Comparison of ENCODE assay signal across 17 cellular contexts in genomic region chr12:25864287-25864686, GRCh38.
A peak's percentile ranks its signal among the peaks of the same experiment; 100 is the strongest.
DNase-seq lines count a peak whose midpoint lies in the region; TF ChIP-seq lines count a peak whose summit lies in the region.
"Had no signal": no experiment of that assay in that cellular context is flagged by ENCODE, and none has a peak within 500 bp of the region (broad histone marks: within the 10 kb centered on the region; RNA-seq: fewer than 3 reads in every experiment).

No MANE protein-coding gene starts in this region.

- no peak overlapping the region for H3K4me3 ChIP-seq in BJ (ENCODE audit: low read depth, low read length)
- H3K4me3 ChIP-seq in HEK293 (ENCODE audit: low read depth, low read length) = no peak overlapping the region
- H3K4me3 ChIP-seq: SJCRH30 had no signal

- H3K4me1 ChIP-seq in HEK293 (ENCODE audit: control insufficient read depth, insufficient read depth, low read length) = no peaks in the 10 kb centered on the region

- no peaks in the 10 kb centered on the region for H3K9me3 ChIP-seq in HEK293 (ENCODE audit: control insufficient read depth, insufficient read depth, low read depth, low read length)

- DNase-seq in BJ (ENCODE audit: low read depth) (peak; percentile 9), amniotic epithelial cell (ENCODE audit: low read depth) (peak; percentile 39), renal cortical epithelial cell (ENCODE audit: low read depth) (peak; percentile 32), NCI-H510A treated with DMSO at 0.1 percent for 48 hours (lab: John Stamatoyannopoulos, UW) (no peak), glomerular visceral epithelial cell (ENCODE audit: extremely low spot score) (no peak), cerebellar cortex (ENCODE audit: low spot score) (no peak), NCI-H1092 treated with DMSO at 0.1 percent for 48 hours (lab: John Stamatoyannopoulos, UW) (no peak)
- DNase-seq: DMS 273 treated with DMSO at 0.1 percent for 48 hours, KG1, NCI-H146, NCI-H2081 treated with DMSO at 0.1 percent for 48 hours, NCI-H2227 treated with DMSO at 0.1 percent for 48 hours, OCI-M1, SJCRH30, T-helper 17 cell had no signal

- no peaks in the 10 kb centered on the region for H3K27me3 ChIP-seq in BJ (ENCODE audit: control insufficient read depth, insufficient read depth, low read length)
- H3K27me3 ChIP-seq: SJCRH30 had no signal

- H3K36me3 ChIP-seq in BJ (ENCODE audit: control insufficient read depth, insufficient read depth, low read length) (no peaks in the 10 kb centered on the region), HEK293 (ENCODE audit: control insufficient read depth in 2 of 2, insufficient read depth in 1 of 2, low read length in 2 of 2) (no peaks in the 10 kb centered on the region)
- H3K36me3 ChIP-seq: SJCRH30 had no signal

- CTCF ChIA-PET in BJ (lab: Yijun Ruan, JAX) (interaction anchor here (1.0 to 1.3 kb wide), 2 partner anchors 37 to 94 kb away, joined by 3 read pairs; partner anchors contain the start of gene RASSF8), HEK293 (lab: Yijun Ruan, JAX) (interaction anchor here (0.5 kb wide), 1 partner anchor 248 kb away, joined by 3 read pairs; no protein-coding TSS in a partner anchor)

- no peak overlapping the region for H3K27ac ChIP-seq in HEK293 (ENCODE audit: extremely low read depth, low read depth, low read length)
- H3K27ac ChIP-seq: C4-2B, SJCRH30 had no signal

- POLR2A ChIA-PET in BJ (lab: Charles Lee) = no interaction called here
- POLR2A ChIA-PET in HEK293 (lab: Yijun Ruan, JAX) = interaction anchor here (0.6 kb wide), 1 partner anchor 361 kb away, joined by 3 read pairs; no protein-coding TSS in a partner anchor

- TF ChIP-seq CTCF in BJ (IDR thresholded peaks at IDR 0.05; ENCODE audit: insufficient read depth, low read depth, low read length) (no peak), HEK293 (tag by site-specific recombination; IDR thresholded peaks at IDR 0.05) (no peak)

TF ChIP-seq in HEK293, 187 proteins besides CTCF, POLR2A, EP300 and RAD21 (continues in another document):
- TF ChIP-seq PRDM6 (tag by site-specific recombination; IDR thresholded peaks at IDR 0.05) = peak; percentile 87
- no peak for TF ChIP-seq ZNF701 (tag by site-specific recombination; IDR thresholded peaks at IDR 0.05)
- TF ChIP-seq ZNF18 (tag by site-specific recombination; IDR thresholded peaks at IDR 0.05) = 0 out of 2 replicates have a peak, but pooled peaks have one; percentile 23
- TF ChIP-seq HIC1 (tag by site-specific recombination; IDR thresholded peaks at IDR 0.05) = peak; percentile 86
- TF ChIP-seq ZNF335 (tag by site-specific recombination; conservative IDR thresholded peaks at IDR 0.05) = no peak
- no peak for TF ChIP-seq ZNF148 (tag by site-specific recombination; IDR thresholded peaks at IDR 0.05; ENCODE audit: borderline replicate concordance)
- TF ChIP-seq ZBTB10 (tag by site-specific recombination; IDR thresholded peaks at IDR 0.05) = no peak
- TF ChIP-seq OSR2 (tag by site-specific recombination; IDR thresholded peaks at IDR 0.05) = peak; percentile 67
- no peak for TF ChIP-seq GLI2 (tag by site-specific recombination; IDR thresholded peaks at IDR 0.05; ENCODE audit: borderline replicate concordance, low read depth)
- no peak for TF ChIP-seq ZNF501 (tag by site-specific recombination; IDR thresholded peaks at IDR 0.05)
- peak; percentile 25; the same call in 1 of the 2 replicates for TF ChIP-seq FEZF1 (tag by site-specific recombination; IDR thresholded peaks at IDR 0.05)
- no peak for TF ChIP-seq BCL11B (tag by site-specific recombination; IDR thresholded peaks at IDR 0.05; ENCODE audit: low read depth)
- TF ChIP-seq ZNF658 (tag by site-specific recombination; IDR thresholded peaks at IDR 0.05) = no peak

Comparison
In these comparisons a context has a peak if more than half of its experiments do, and no peak if none do; other contexts are left out.
1. DNase-seq: peak in BJ (single experiment), amniotic epithelial cell (single experiment) and renal cortical epithelial cell (single experiment); none in NCI-H510A treated with DMSO at 0.1 percent for 48 hours (single experiment), glomerular visceral epithelial cell (single experiment), cerebellar cortex (single experiment) and NCI-H1092 treated with DMSO at 0.1 percent for 48 hours (single experiment).